18 cellular contexts compared by ENCODE assay signal in the genomic region with DNA sequence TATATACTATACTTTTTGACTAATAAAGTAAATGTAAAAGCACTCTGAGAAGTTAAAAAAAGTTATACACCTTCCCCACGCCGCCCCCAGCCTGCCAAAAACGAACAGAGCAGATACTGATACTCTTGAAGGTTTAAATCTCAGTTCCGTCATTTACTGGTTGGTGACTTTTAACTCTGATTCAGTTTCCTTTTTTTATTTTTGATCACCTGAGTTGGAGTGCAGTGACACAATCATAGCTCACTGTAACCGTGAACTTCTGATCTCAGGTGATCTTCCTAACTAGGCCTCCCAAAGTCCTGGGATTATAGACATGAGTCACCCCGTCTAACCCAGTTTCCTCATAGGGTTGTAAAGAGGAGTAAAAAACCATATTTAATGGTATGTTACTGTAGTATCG. TPM values are rescaled to one million over a fixed set of nuclear protein-coding genes. Genes with fewer than 3 reads are reported as not detected.
DNase-seq lines count a peak whose midpoint lies in the region; ATAC-seq and TF ChIP-seq lines count a peak whose summit lies in the region.
"Had no signal": no experiment of that assay in that cellular context is flagged by ENCODE, and none has a peak within 500 bp of the region (broad histone marks: within the 10 kb centered on the region; RNA-seq: fewer than 3 reads in every experiment).

No MANE protein-coding gene starts in this region.

- no peak for TF ChIP-seq CTCF in smooth muscle cell (IDR thresholded peaks at IDR 0.05; ENCODE audit: borderline replicate concordance, insufficient read depth, poor library complexity, severe bottlenecking)

- DNase-seq in DMS53 (lab: John Stamatoyannopoulos, UW), result peak; percentile 27
- no peak for DNase-seq in DMS53 treated with DMSO at 0.1 percent for 48 hours (lab: John Stamatoyannopoulos, UW; ENCODE audit: unreplicated experiment)
- peak; percentile 30 for DNase-seq in M059J (ENCODE audit: low read depth)
- no peak for DNase-seq in smooth muscle cell (lab: John Stamatoyannopoulos, UW; ENCODE audit: unreplicated experiment)
- DNase-seq in NOMO-1 treated with dmso at 0.1 percent for 144 hours (lab: John Stamatoyannopoulos, UW; ENCODE audit: unreplicated experiment), result no peak
- no peak for DNase-seq in activated CD4-positive, alpha-beta T cell treated with anti-CD3 and anti-CD28 coated beads for 48 hours
- DNase-seq: activated CD4-positive, alpha-beta T cell treated with anti-CD3 and anti-CD28 coated beads, Interleukin-2, amount 50 U/mL, for 48 hours; CD8-positive, alpha-beta T cell; right lobe of liver; stimulated activated CD4-positive, alpha-beta T cell treated with anti-CD3 and anti-CD28 coated beads, Interleukin-4, amount 100 ng/mL, for 1 hour; upper lobe of left lung had no signal

- H3K36me3 ChIP-seq in esophagus (ENCODE audit: control insufficient read depth in 2 of 2, insufficient read depth in 2 of 2, low read length in 1 of 2) (no peaks in the 10 kb centered on the region), smooth muscle cell (ENCODE audit: low read depth) (no peaks in the 10 kb centered on the region)
- H3K36me3 ChIP-seq: ascending aorta, neural progenitor cell, right lobe of liver, upper lobe of left lung had no signal

- no peaks in the 10 kb centered on the region for H4K20me1 ChIP-seq in smooth muscle cell (ENCODE audit: low read depth)

- H3K4me1 ChIP-seq in esophagus (ENCODE audit: control insufficient read depth in 2 of 2, insufficient read depth in 2 of 2, low read length in 1 of 2) (peaks cover 0 to 2% of the 10 kb centered on the region in 2 donors), smooth muscle cell (ENCODE audit: low read depth) (peaks cover 6% of the 10 kb centered on the region)
- H3K4me1 ChIP-seq: ascending aorta had no signal

- no peaks in the 10 kb centered on the region for H3K9me3 ChIP-seq in esophagus (ENCODE audit: control insufficient read depth in 2 of 2, insufficient read depth in 1 of 2, low read depth in 1 of 2, low read length in 1 of 2)
- no peaks in the 10 kb centered on the region for H3K9me3 ChIP-seq in smooth muscle cell (replicated peaks; ENCODE audit: low read depth)
- H3K9me3 ChIP-seq: ascending aorta, right lobe of liver, upper lobe of left lung had no signal

- no peak overlapping the region for H3K4me2 ChIP-seq in smooth muscle cell
- H3K4me2 ChIP-seq: neural progenitor cell had no signal

- WGBS in esophagus, 2 donors, result 66 to 67% methylated on average over 7 of the region's 7 CpGs
- WGBS in smooth muscle cell (ENCODE audit: low lambda C conversion rate), result 71% methylated on average over 7 of the region's 7 CpGs

- no peak for ATAC-seq in HG03520 (IDR thresholded peaks at IDR 0.05; ENCODE audit: unreplicated experiment)
- ATAC-seq: activated T-helper 17 cell treated with anti-CD3 and anti-CD28 coated beads, Interleukin-2, amount 50 U/mL, for 72 hours; CD8-positive, alpha-beta T cell had no signal

- H3F3A ChIP-seq in smooth muscle cell (ENCODE audit: low read depth), result no peaks in the 10 kb centered on the region

- H3K9ac ChIP-seq in smooth muscle cell (ENCODE audit: low read depth), result no peak overlapping the region
- H3K9ac ChIP-seq: neural progenitor cell had no signal

- no peak overlapping the region for H2AFZ ChIP-seq in smooth muscle cell (ENCODE audit: low read depth)
- H2AFZ ChIP-seq: neural progenitor cell had no signal

- H3K27ac ChIP-seq in esophagus (ENCODE audit: low read depth in 2 of 2, low read length in 1 of 2), result peak overlapping the region; percentile 80 to 88
- H3K27ac ChIP-seq in smooth muscle cell (ENCODE audit: low read depth), result peak overlapping the region; percentile 65
- H3K27ac ChIP-seq: 22Rv1, ascending aorta, coronary artery, neural progenitor cell, right lobe of liver, upper lobe of left lung had no signal

- H3K4me3 ChIP-seq in esophagus (ENCODE audit: low read depth in 1 of 2, low read length in 2 of 2), result no peak overlapping the region
- H3K4me3 ChIP-seq in smooth muscle cell, result no peak overlapping the region
- H3K4me3 ChIP-seq: ascending aorta, coronary artery, neural progenitor cell, right lobe of liver, upper lobe of left lung had no signal

- H3K27me3 ChIP-seq in esophagus (ENCODE audit: control insufficient read depth in 1 of 2, insufficient read depth in 2 of 2, low read length in 2 of 2), result no peaks in the 10 kb centered on the region
- no peaks in the 10 kb centered on the region for H3K27me3 ChIP-seq in smooth muscle cell (ENCODE audit: low read depth)
- H3K27me3 ChIP-seq: ascending aorta, neural progenitor cell, right lobe of liver, upper lobe of left lung had no signal

- no peaks in the 10 kb centered on the region for H3K79me2 ChIP-seq in smooth muscle cell (ENCODE audit: low read depth)

RNA-seq across cellular contexts. Expression of gene TIPIN, which starts 3.3 kb away (rescaled TPM):
- total RNA-seq in M059J (2014; rRNA removed; shearing (Covaris generic)), result 17.9 and 25.2 TPM in 2 replicates
- polyA plus RNA-seq in esophagus (1 to 10 TPM; 6.3 to 7.7 TPM), smooth muscle cell (7.4 and 9.8 TPM in 2 replicates)
- total RNA-seq in smooth muscle cell, result 5.7 and 9.9 TPM in 2 replicates

RNA-seq across cellular contexts. Expression of gene MAP2K1, which starts 27.0 kb away (rescaled TPM):
- total RNA-seq in M059J (2014; rRNA removed; shearing (Covaris generic)), result 49.0 and 65.6 TPM in 2 replicates
- polyA plus RNA-seq in esophagus (10 to 100 TPM; 34.5 to 68.1 TPM), smooth muscle cell (55.3 and 62.9 TPM in 2 replicates)
- 50.4 and 62.2 TPM in 2 replicates for total RNA-seq in smooth muscle cell

Comparison
In these comparisons a context has a peak if more than half of its experiments do, and no peak if none do; other contexts are left out.
1. DNase-seq: peak in DMS53 (single experiment) and M059J (single experiment); none in DMS53 treated with DMSO at 0.1 percent for 48 hours (single experiment), smooth muscle cell (single experiment), NOMO-1 treated with dmso at 0.1 percent for 144 hours (single experiment) and activated CD4-positive, alpha-beta T cell treated with anti-CD3 and anti-CD28 coated beads for 48 hours (single experiment).